Comparison of ENCODE assay signal across 1 cellular context in the genomic region with DNA sequence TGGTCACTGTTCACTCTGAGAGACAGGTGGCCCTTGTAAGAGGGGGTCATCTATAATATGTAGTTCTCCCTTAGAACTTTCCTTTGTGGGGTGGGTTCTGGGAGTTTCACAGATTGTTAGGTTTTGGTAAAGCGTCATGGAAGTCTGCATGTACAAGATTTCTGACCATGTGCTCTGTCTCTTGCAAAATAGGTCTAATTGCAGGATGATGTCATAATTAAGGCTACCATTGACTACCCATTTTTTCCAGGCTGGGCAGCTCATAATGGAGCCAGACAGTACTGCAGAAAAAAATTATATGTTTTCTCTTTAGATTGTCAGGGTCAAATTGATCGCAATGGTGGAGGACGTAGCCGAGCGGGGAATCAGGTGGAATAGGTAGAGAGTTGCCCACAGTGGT.
TF ChIP-seq lines count a peak whose summit lies in the region.

No MANE protein-coding gene starts in this region.

TF ChIP-seq in HepG2, 621 proteins besides CTCF, POLR2A, EP300 and RAD21:
- TF ChIP-seq, protein P1, sequence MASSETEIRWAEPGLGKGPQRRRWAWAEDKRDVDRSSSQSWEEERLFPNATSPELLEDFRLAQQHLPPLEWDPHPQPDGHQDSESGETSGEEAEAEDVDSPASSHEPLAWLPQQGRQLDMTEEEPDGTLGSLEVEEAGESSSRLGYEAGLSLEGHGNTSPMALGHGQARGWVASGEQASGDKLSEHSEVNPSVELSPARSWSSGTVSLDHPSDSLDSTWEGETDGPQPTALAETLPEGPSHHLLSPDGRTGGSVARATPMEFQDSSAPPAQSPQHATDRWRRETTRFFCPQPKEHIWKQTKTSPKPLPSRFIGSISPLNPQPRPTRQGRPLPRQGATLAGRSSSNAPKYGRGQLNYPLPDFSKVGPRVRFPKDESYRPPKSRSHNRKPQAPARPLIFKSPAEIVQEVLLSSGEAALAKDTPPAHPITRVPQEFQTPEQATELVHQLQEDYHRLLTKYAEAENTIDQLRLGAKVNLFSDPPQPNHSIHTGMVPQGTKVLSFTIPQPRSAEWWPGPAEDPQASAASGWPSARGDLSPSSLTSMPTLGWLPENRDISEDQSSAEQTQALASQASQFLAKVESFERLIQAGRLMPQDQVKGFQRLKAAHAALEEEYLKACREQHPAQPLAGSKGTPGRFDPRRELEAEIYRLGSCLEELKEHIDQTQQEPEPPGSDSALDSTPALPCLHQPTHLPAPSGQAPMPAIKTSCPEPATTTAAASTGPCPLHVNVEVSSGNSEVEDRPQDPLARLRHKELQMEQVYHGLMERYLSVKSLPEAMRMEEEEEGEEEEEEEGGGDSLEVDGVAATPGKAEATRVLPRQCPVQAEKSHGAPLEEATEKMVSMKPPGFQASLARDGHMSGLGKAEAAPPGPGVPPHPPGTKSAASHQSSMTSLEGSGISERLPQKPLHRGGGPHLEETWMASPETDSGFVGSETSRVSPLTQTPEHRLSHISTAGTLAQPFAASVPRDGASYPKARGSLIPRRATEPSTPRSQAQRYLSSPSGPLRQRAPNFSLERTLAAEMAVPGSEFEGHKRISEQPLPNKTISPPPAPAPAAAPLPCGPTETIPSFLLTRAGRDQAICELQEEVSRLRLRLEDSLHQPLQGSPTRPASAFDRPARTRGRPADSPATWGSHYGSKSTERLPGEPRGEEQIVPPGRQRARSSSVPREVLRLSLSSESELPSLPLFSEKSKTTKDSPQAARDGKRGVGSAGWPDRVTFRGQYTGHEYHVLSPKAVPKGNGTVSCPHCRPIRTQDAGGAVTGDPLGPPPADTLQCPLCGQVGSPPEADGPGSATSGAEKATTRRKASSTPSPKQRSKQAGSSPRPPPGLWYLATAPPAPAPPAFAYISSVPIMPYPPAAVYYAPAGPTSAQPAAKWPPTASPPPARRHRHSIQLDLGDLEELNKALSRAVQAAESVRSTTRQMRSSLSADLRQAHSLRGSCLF (CRISPR knock-in tag; IDR thresholded peaks at IDR 0.05; ENCODE audit: borderline replicate concordance), result no peak
- TF ChIP-seq MXI1 (IDR thresholded peaks at IDR 0.05; ENCODE audit: borderline replicate concordance, low read depth, low read length) (no peak), ZNF274 (CRISPR knock-in tag; IDR thresholded peaks at IDR 0.05) (no peak), ZNF280B (CRISPR knock-in tag; IDR thresholded peaks at IDR 0.05; ENCODE audit: borderline replicate concordance) (no peak), RBFOX2 (IDR thresholded peaks at IDR 0.05; ENCODE audit: low read depth, low read length) (0 out of 2 replicates have a peak, but pooled peaks have one; percentile 19), MTF1 (CRISPR knock-in tag; IDR thresholded peaks at IDR 0.05) (no peak), SMC3 (IDR thresholded peaks at IDR 0.05; ENCODE audit: low read length) (no peak), ATF7 (IDR thresholded peaks at IDR 0.05) (peak; percentile 92), ATF7 (CRISPR knock-in tag; IDR thresholded peaks at IDR 0.05) (no peak)
